Comparison of ENCODE assay signal across 1 cellular context in genomic region chr12:48199784-48200198, GRCh38.
TF ChIP-seq lines count a peak whose summit lies in the region.

No MANE protein-coding gene starts in this region.

TF ChIP-seq in GM23338, 12 proteins besides CTCF, POLR2A, EP300 and RAD21 (continued from another document):
- TF ChIP-seq ZNF462 (CRISPR knock-in tag; IDR thresholded peaks at IDR 0.05) = no peak
- TF ChIP-seq EZH2phosphoT487 (IDR thresholded peaks at IDR 0.05; ENCODE audit: unreplicated experiment) = no peak
- no peak for TF ChIP-seq STAT1 (IDR thresholded peaks at IDR 0.05; ENCODE audit: unreplicated experiment)
- TF ChIP-seq REST (IDR thresholded peaks at IDR 0.05; ENCODE audit: unreplicated experiment) = no peak
